1 cellular context compared by ENCODE assay signal in the genomic region with DNA sequence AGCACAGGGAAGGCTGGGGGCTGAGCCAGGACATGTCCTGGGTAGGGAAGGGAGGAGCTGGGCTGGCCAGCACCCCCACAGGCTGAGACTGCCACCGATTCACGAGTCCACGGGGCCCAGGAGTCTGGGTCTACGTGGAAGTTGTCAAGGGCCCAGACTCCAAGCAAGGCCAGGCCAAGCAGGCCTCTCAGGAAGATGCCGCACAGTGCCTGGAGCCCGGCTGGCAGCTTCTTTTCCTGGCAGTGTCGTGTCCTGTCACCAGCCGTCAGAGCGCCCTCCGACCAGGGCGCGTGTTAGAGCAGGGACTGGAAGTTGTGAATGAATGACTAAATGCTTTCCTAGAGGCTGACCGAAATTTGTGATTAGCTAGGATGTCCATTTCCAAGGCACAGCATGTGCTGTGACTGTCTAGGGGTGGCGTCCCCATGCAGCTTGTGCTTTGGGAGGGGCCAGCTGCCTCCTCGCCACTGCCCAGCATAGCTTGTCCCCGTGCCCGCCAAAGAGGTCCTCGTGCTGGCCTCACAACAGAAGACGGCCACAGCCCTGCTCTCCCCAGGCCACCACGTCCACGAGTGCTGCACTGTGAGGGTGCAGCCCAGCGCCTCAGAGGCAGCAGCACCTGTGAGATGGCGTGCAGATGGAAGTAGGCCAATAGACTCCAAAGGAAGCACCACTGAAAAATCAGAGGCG.
TF ChIP-seq lines count a peak whose summit lies in the region.

No MANE protein-coding gene starts in this region.

TF ChIP-seq in H1, 55 proteins besides CTCF, POLR2A, EP300 and RAD21 (continued from another document):
- TF ChIP-seq, protein P1, sequence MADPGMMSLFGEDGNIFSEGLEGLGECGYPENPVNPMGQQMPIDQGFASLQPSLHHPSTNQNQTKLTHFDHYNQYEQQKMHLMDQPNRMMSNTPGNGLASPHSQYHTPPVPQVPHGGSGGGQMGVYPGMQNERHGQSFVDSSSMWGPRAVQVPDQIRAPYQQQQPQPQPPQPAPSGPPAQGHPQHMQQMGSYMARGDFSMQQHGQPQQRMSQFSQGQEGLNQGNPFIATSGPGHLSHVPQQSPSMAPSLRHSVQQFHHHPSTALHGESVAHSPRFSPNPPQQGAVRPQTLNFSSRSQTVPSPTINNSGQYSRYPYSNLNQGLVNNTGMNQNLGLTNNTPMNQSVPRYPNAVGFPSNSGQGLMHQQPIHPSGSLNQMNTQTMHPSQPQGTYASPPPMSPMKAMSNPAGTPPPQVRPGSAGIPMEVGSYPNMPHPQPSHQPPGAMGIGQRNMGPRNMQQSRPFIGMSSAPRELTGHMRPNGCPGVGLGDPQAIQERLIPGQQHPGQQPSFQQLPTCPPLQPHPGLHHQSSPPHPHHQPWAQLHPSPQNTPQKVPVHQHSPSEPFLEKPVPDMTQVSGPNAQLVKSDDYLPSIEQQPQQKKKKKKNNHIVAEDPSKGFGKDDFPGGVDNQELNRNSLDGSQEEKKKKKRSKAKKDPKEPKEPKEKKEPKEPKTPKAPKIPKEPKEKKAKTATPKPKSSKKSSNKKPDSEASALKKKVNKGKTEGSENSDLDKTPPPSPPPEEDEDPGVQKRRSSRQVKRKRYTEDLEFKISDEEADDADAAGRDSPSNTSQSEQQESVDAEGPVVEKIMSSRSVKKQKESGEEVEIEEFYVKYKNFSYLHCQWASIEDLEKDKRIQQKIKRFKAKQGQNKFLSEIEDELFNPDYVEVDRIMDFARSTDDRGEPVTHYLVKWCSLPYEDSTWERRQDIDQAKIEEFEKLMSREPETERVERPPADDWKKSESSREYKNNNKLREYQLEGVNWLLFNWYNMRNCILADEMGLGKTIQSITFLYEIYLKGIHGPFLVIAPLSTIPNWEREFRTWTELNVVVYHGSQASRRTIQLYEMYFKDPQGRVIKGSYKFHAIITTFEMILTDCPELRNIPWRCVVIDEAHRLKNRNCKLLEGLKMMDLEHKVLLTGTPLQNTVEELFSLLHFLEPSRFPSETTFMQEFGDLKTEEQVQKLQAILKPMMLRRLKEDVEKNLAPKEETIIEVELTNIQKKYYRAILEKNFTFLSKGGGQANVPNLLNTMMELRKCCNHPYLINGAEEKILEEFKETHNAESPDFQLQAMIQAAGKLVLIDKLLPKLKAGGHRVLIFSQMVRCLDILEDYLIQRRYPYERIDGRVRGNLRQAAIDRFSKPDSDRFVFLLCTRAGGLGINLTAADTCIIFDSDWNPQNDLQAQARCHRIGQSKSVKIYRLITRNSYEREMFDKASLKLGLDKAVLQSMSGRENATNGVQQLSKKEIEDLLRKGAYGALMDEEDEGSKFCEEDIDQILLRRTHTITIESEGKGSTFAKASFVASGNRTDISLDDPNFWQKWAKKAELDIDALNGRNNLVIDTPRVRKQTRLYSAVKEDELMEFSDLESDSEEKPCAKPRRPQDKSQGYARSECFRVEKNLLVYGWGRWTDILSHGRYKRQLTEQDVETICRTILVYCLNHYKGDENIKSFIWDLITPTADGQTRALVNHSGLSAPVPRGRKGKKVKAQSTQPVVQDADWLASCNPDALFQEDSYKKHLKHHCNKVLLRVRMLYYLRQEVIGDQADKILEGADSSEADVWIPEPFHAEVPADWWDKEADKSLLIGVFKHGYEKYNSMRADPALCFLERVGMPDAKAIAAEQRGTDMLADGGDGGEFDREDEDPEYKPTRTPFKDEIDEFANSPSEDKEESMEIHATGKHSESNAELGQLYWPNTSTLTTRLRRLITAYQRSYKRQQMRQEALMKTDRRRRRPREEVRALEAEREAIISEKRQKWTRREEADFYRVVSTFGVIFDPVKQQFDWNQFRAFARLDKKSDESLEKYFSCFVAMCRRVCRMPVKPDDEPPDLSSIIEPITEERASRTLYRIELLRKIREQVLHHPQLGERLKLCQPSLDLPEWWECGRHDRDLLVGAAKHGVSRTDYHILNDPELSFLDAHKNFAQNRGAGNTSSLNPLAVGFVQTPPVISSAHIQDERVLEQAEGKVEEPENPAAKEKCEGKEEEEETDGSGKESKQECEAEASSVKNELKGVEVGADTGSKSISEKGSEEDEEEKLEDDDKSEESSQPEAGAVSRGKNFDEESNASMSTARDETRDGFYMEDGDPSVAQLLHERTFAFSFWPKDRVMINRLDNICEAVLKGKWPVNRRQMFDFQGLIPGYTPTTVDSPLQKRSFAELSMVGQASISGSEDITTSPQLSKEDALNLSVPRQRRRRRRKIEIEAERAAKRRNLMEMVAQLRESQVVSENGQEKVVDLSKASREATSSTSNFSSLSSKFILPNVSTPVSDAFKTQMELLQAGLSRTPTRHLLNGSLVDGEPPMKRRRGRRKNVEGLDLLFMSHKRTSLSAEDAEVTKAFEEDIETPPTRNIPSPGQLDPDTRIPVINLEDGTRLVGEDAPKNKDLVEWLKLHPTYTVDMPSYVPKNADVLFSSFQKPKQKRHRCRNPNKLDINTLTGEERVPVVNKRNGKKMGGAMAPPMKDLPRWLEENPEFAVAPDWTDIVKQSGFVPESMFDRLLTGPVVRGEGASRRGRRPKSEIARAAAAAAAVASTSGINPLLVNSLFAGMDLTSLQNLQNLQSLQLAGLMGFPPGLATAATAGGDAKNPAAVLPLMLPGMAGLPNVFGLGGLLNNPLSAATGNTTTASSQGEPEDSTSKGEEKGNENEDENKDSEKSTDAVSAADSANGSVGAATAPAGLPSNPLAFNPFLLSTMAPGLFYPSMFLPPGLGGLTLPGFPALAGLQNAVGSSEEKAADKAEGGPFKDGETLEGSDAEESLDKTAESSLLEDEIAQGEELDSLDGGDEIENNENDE (IDR thresholded peaks at IDR 0.05; ENCODE audit: insufficient replicate concordance, low read length): no peak
- TF ChIP-seq CREB1 (IDR thresholded peaks at IDR 0.05) (no peak), HDAC2 (IDR thresholded peaks at IDR 0.05; ENCODE audit: borderline replicate concordance in 1 of 2, low read depth in 2 of 2, low read length in 2 of 2) (no peak), RFX5 (IDR thresholded peaks at IDR 0.05; ENCODE audit: borderline replicate concordance, low read depth, low read length) (no peak), SRF (IDR thresholded peaks at IDR 0.05; ENCODE audit: low read depth, low read length) (no peak), POLR2AphosphoS5 (IDR thresholded peaks at IDR 0.05; ENCODE audit: low read depth, low read length) (no peak), NANOG (IDR thresholded peaks at IDR 0.05; ENCODE audit: insufficient read depth, low read depth, low read length, poor library complexity, severe bottlenecking) (no peak), KDM5A (IDR thresholded peaks at IDR 0.05; ENCODE audit: low read length) (no peak), ASH2L (IDR thresholded peaks at IDR 0.05; ENCODE audit: low read length) (no peak), MAFK (IDR thresholded peaks at IDR 0.05; ENCODE audit: low read depth, low read length) (no peak), BCL11A (IDR thresholded peaks at IDR 0.05; ENCODE audit: low read depth in 2 of 2, low read length in 2 of 2) (no peak)
TF ChIP-seq in H1: peak in this region for 0.
